ENCODE assay signal across 10 cellular contexts in the genomic region with DNA sequence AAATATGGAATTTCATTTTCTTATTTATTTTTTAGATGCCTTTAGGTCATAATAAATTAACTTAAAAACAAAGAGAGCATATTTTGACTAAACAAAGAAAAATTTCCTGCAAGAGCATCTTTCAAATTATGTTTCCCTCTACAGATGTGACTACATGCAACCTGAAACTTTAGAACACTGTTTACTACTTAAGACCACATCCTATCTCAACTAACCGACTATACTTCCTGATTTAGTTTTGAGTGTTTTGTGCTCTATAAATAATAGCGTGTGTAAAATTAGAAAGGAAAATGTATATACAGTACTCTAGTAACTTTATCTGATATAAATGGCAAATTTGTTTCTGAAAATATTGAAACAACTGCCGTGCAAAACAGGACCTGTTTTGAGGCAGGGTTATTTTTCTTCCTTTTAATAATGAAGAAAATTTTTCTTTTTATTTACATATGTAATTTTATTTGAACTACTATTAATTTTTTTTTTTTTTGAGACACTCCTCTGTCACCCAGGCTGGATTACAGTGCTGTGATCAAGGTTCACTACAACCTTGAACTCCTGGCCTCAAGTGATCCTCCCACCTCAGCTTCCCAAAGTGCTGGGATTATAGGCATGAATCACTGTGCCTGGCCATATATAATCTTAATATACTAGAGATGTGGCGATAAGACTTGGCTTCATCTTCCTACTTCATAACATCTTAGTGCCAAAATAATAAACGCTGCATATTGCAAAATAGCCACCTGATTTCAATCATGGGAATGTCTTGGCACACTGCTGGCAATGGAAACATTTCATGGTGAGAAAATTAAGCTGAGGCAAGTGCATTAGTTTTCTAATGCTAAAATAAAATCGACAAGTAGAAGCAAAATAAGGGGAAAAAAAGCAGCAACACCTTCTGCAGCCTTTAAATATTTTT. TPM values are rescaled to one million over a fixed set of nuclear protein-coding genes. Genes with fewer than 3 reads are reported as not detected.
DNase-seq lines count a peak whose midpoint lies in the region; ATAC-seq and TF ChIP-seq lines count a peak whose summit lies in the region.
"Had no signal": no experiment of that assay in that cellular context is flagged by ENCODE, and none has a peak within 500 bp of the region (broad histone marks: within the 10 kb centered on the region; RNA-seq: fewer than 3 reads in every experiment).

No MANE protein-coding gene starts in this region.

- DNase-seq in amniotic epithelial cell (ENCODE audit: low read depth) (peak; percentile 65), GF-D8 (lab: John Stamatoyannopoulos, UW) (no peak), glutamatergic neuron (no peak), NCI-H2081 treated with DMSO at 0.1 percent for 48 hours (lab: John Stamatoyannopoulos, UW) (no peak)
- no peak for DNase-seq in activated CD8-positive, alpha-beta memory T cell treated with anti-CD3 and anti-CD28 coated beads, Interleukin-2, amount 50 U/mL, for 4 hours
- DNase-seq: DND-41, NCI-H1436 had no signal

- ATAC-seq in GM18867 (IDR thresholded peaks at IDR 0.05; ENCODE audit: unreplicated experiment) (peak; percentile 83), GM21526 (IDR thresholded peaks at IDR 0.05; ENCODE audit: low FRiP score, unreplicated experiment) (peak; percentile 82), HG03175 (IDR thresholded peaks at IDR 0.05; ENCODE audit: unreplicated experiment) (peak; percentile 80)

- no peak overlapping the region for H3K27ac Mint-ChIP-seq in glutamatergic neuron (ENCODE audit: unreplicated experiment)

- H3K9me3 Mint-ChIP-seq in glutamatergic neuron (ENCODE audit: unreplicated experiment), result no peaks in the 10 kb centered on the region

- no peaks in the 10 kb centered on the region for H3K4me1 Mint-ChIP-seq in glutamatergic neuron (ENCODE audit: low read depth, unreplicated experiment)

- no peak overlapping the region for H3K4me3 Mint-ChIP-seq in glutamatergic neuron (ENCODE audit: unreplicated experiment)

- peaks cover 6% of the 10 kb centered on the region for H3K36me3 Mint-ChIP-seq in glutamatergic neuron (ENCODE audit: unreplicated experiment)

- no peak for TF ChIP-seq CTCF in glutamatergic neuron (IDR thresholded peaks at IDR 0.05; ENCODE audit: partially characterized antibody, unreplicated experiment)

- no peaks in the 10 kb centered on the region for H3K27me3 Mint-ChIP-seq in glutamatergic neuron (ENCODE audit: unreplicated experiment)

RNA-seq across cellular contexts. Expression of a gene that starts 12.3 kb away (rescaled TPM):
- 81.0 TPM for total RNA-seq in glutamatergic neuron (ENCODE audit: unreplicated experiment)

RNA-seq across cellular contexts. Expression of a gene that starts 21.0 kb away (rescaled TPM):
- total RNA-seq in glutamatergic neuron (ENCODE audit: unreplicated experiment), result 0.29 TPM
